ENCODE assay signal across 8 cellular contexts in genomic region chr6:3457710-3458605, GRCh38. TPM values are rescaled to one million over a fixed set of nuclear protein-coding genes. Genes with fewer than 3 reads are reported as not detected.
DNase-seq lines count a peak whose midpoint lies in the region; ATAC-seq and TF ChIP-seq lines count a peak whose summit lies in the region.

No MANE protein-coding gene starts in this region.

- POLR2A ChIA-PET in GM10248 (lab: Yijun Ruan, JAX): no interaction called here

- no peaks in the 10 kb centered on the region for H3K9me3 ChIP-seq in HUES48 (ENCODE audit: control insufficient read depth, insufficient read depth, low read length)
- no peaks in the 10 kb centered on the region for H3K9me3 ChIP-seq in suprapubic skin

- H3K27ac ChIP-seq in 22Rv1 (peak overlapping the region; percentile 90), HUES48 (ENCODE audit: low read depth, low read length) (no peak overlapping the region), suprapubic skin (peak overlapping the region; percentile 7)

- DNase-seq in dermis blood vessel endothelial cell (peak; percentile 58), lung microvascular endothelial cell (ENCODE audit: low read depth in 2 of 2) (peak; percentile 22 to 50), suprapubic skin (ENCODE audit: low spot score in 2 of 2) (no peak), GM10248 (ENCODE audit: extremely low spot score) (no peak)

- no peaks in the 10 kb centered on the region for H3K36me3 ChIP-seq in HUES48 (ENCODE audit: control insufficient read depth, insufficient read depth, low read length)
- no peaks in the 10 kb centered on the region for H3K36me3 ChIP-seq in suprapubic skin

- H3K27me3 ChIP-seq in HUES48 (ENCODE audit: control insufficient read depth, insufficient read depth, low read length) (peaks cover 40% of the 10 kb centered on the region), suprapubic skin (no peaks in the 10 kb centered on the region)

- ATAC-seq in SK-N-SH treated with all-trans-retinoic acid at 6 μM for 48 hours (peak; percentile 37), HG03354 (IDR thresholded peaks at IDR 0.05; ENCODE audit: poor library complexity, severe bottlenecking, unreplicated experiment) (no peak)

- H3K4me1 ChIP-seq in HUES48 (ENCODE audit: control insufficient read depth, insufficient read depth, low read length): peaks cover 36% of the 10 kb centered on the region
- H3K4me1 ChIP-seq in suprapubic skin: peaks cover 39% of the 10 kb centered on the region

- TF ChIP-seq EP300 in suprapubic skin (IDR thresholded peaks at IDR 0.05): no peak

- 34% methylated on average over 29 of the region's 29 CpGs for WGBS in suprapubic skin

- TF ChIP-seq CTCF in 22Rv1 (IDR thresholded peaks at IDR 0.05): no peak
- TF ChIP-seq CTCF in suprapubic skin (IDR thresholded peaks at IDR 0.05): no peak
- TF ChIP-seq CTCF in GM10248 (IDR thresholded peaks at IDR 0.05; ENCODE audit: control extremely low read depth, extremely low read depth, low read depth, missing control alignments): no peak

- no peak for TF ChIP-seq POLR2A in suprapubic skin (IDR thresholded peaks at IDR 0.05)

- CTCF ChIA-PET in GM10248 (lab: Yijun Ruan, JAX): interaction anchor here (1.0 to 2.2 kb wide), 7 partner anchors 9 to 274 kb away, joined by 3 to 6 read pairs (median 5); no protein-coding TSS in a partner anchor

- H3K4me3 ChIP-seq in HUES48 (ENCODE audit: low read depth, low read length): peak overlapping the region; percentile 77
- H3K4me3 ChIP-seq in suprapubic skin: peak overlapping the region; percentile 75

- H3K9ac ChIP-seq in HUES48 (ENCODE audit: low read depth, low read length): 0 out of 2 replicates have a peak overlapping the region, but pooled peaks have one; percentile 17

TF ChIP-seq in SK-N-SH treated with all-trans-retinoic acid at 6 μM for 48 hours, 23 proteins besides CTCF, POLR2A, EP300 and RAD21:
- TF ChIP-seq POU6F1 (CRISPR knock-in tag; IDR thresholded peaks at IDR 0.05; ENCODE audit: borderline replicate concordance, low read depth) (no peak), GLIS3 (CRISPR knock-in tag; IDR thresholded peaks at IDR 0.05) (no peak), ZNF565 (CRISPR knock-in tag; conservative IDR thresholded peaks at IDR 0.05; ENCODE audit: low read depth) (no peak), SNAI2 (CRISPR knock-in tag; IDR thresholded peaks at IDR 0.05) (no peak), ISL1 (CRISPR knock-in tag; IDR thresholded peaks at IDR 0.05) (no peak), OSR1 (CRISPR knock-in tag; IDR thresholded peaks at IDR 0.05) (no peak), RARB (CRISPR knock-in tag; IDR thresholded peaks at IDR 0.05) (no peak), TSHZ2 (CRISPR knock-in tag; IDR thresholded peaks at IDR 0.05) (no peak), CSDC2 (CRISPR knock-in tag; IDR thresholded peaks at IDR 0.05) (no peak), ZNF8 (CRISPR knock-in tag; IDR thresholded peaks at IDR 0.05) (no peak), TCF4 (CRISPR knock-in tag; IDR thresholded peaks at IDR 0.05; ENCODE audit: borderline replicate concordance) (no peak), TOX (CRISPR knock-in tag; IDR thresholded peaks at IDR 0.05; ENCODE audit: borderline replicate concordance) (no peak), BACH2 (CRISPR knock-in tag; IDR thresholded peaks at IDR 0.05; ENCODE audit: borderline replicate concordance) (no peak), ZFP3 (CRISPR knock-in tag; IDR thresholded peaks at IDR 0.05) (no peak), ZFP30 (CRISPR knock-in tag; IDR thresholded peaks at IDR 0.05) (no peak)

RNA-seq across cellular contexts. Expression of gene SLC22A23, which starts 1.1 kb away (rescaled TPM):
- total RNA-seq in dermis blood vessel endothelial cell: 58.5 and 70.6 TPM in 2 replicates
- 21.8 and 59.3 TPM in 2 replicates for total RNA-seq in lung microvascular endothelial cell
- total RNA-seq in suprapubic skin: 10 to 100 TPM; 38.2 to 59.8 (median 48.1) TPM

Comparison
In these comparisons a context has a peak if more than half of its experiments do, and no peak if none do; other contexts are left out.
1. DNase-seq: peak in dermis blood vessel endothelial cell (single experiment) and lung microvascular endothelial cell (2 of 2); none in suprapubic skin (0 of 2) and GM10248 (single experiment).